9 cellular contexts compared by ENCODE assay signal in genomic region chr15:60649845-60650548, GRCh38.
DNase-seq lines count a peak whose midpoint lies in the region; ATAC-seq and TF ChIP-seq lines count a peak whose summit lies in the region.
"Had no signal": no experiment of that assay in that cellular context is flagged by ENCODE, and none has a peak within 500 bp of the region (broad histone marks: within the 10 kb centered on the region; RNA-seq: fewer than 3 reads in every experiment).

No MANE protein-coding gene starts in this region.

- 65 to 91% methylated on average over 5 to 10 of the region's 10 CpGs for WGBS in endodermal cell (ENCODE audit: insufficient coverage in 1 of 2, insufficient read length in 1 of 2), 2 experiments

- H3K4me1 ChIP-seq in endodermal cell (ENCODE audit: control insufficient read depth, insufficient read depth, low read length), result peaks cover 31% of the 10 kb centered on the region

- no peaks in the 10 kb centered on the region for H3K27me3 Mint-ChIP-seq in T-helper 17 cell
- H3K27me3 Mint-ChIP-seq in endodermal cell (ENCODE audit: insufficient read depth), result no peaks in the 10 kb centered on the region

- H3K9me3 Mint-ChIP-seq in endodermal cell, result no peaks in the 10 kb centered on the region

- H3K9me3 ChIP-seq in T-helper 17 cell (ENCODE audit: control insufficient read depth, low read length, poor library complexity, severe bottlenecking) (no peaks in the 10 kb centered on the region), endodermal cell (ENCODE audit: control insufficient read depth, low read length) (no peaks in the 10 kb centered on the region)
- H3K9me3 ChIP-seq: SJCRH30 had no signal

- H3K27ac Mint-ChIP-seq in T-helper 17 cell, result peak overlapping the region; percentile 94
- H3K27ac Mint-ChIP-seq in endodermal cell, result peak overlapping the region; percentile 13

- H3K36me3 ChIP-seq in endodermal cell (ENCODE audit: control insufficient read depth, insufficient read depth, low read length), result no peaks in the 10 kb centered on the region
- H3K36me3 ChIP-seq: SJCRH30 had no signal

- H3K36me3 Mint-ChIP-seq in T-helper 17 cell (ENCODE audit: low read depth), result no peaks in the 10 kb centered on the region
- no peaks in the 10 kb centered on the region for H3K36me3 Mint-ChIP-seq in endodermal cell (ENCODE audit: low read depth)

- no peaks in the 10 kb centered on the region for H3K27me3 ChIP-seq in endodermal cell (ENCODE audit: control insufficient read depth, insufficient read depth, low read length, poor library complexity, severe bottlenecking)
- H3K27me3 ChIP-seq: SJCRH30 had no signal

- H3K4me3 ChIP-seq in endodermal cell (ENCODE audit: low read length), result no peak overlapping the region
- H3K4me3 ChIP-seq: SJCRH30 had no signal

- H3K4me3 Mint-ChIP-seq in T-helper 17 cell (peak overlapping the region; percentile 87), endodermal cell (no peak overlapping the region)

- peak; percentile 93 to 96 for ATAC-seq in activated CD4-positive, CD25-positive, alpha-beta regulatory T cell treated with anti-CD3 and anti-CD28 coated beads, Interleukin-2, amount 50 U/mL, for 24 hours
- ATAC-seq in T-helper 17 cell, result peak; percentile 91
- ATAC-seq in stimulated activated naive CD8-positive, alpha-beta T cell treated with anti-CD3 and anti-CD28 coated beads, Interleukin-15, Interleukin-2, amounts not matched to agents 100 U/mL and 50 U/mL, for 24 hours, result peak; percentile 84

- H3K4me1 Mint-ChIP-seq in T-helper 17 cell (peaks cover 51% of the 10 kb centered on the region), endodermal cell (peaks cover 66% of the 10 kb centered on the region)

- no peak overlapping the region for H3K27ac ChIP-seq in endodermal cell (ENCODE audit: low read depth, low read length)
- H3K27ac ChIP-seq: SJCRH30 had no signal

- no peak for TF ChIP-seq CTCF in endodermal cell (conservative IDR thresholded peaks at IDR 0.05)

- DNase-seq in activated CD4-positive, CD25-positive, alpha-beta regulatory T cell (lab: John Stamatoyannopoulos, UW), result no peak
- DNase-seq in T-helper 17 cell (peak in 1 of 3 donors; percentile 18), endodermal cell (peak; percentile 76), nucleus accumbens (lab: John Stamatoyannopoulos, UW) (no peak), OCI-M2 (lab: John Stamatoyannopoulos, UW; ENCODE audit: unreplicated experiment) (no peak), NCI-H226 (no peak)
- DNase-seq in stimulated activated naive CD8-positive, alpha-beta T cell treated with anti-CD3 and anti-CD28 coated beads, Interleukin-15, Interleukin-2, amounts not matched to agents 100 U/mL and 50 U/mL, for 24 hours, result peak; percentile 58

- no peak overlapping the region for H3K9ac ChIP-seq in endodermal cell (ENCODE audit: extremely low read depth, low read length, poor library complexity, severe bottlenecking)

Comparison
In these comparisons a context has a peak if more than half of its experiments do, and no peak if none do; other contexts are left out.
1. DNase-seq: peak in endodermal cell (single experiment) and stimulated activated naive CD8-positive, alpha-beta T cell treated with anti-CD3 and anti-CD28 coated beads, Interleukin-15, Interleukin-2, amounts not matched to agents 100 U/mL and 50 U/mL, for 24 hours (single experiment); none in activated CD4-positive, CD25-positive, alpha-beta regulatory T cell (0 of 4), nucleus accumbens (0 of 56), OCI-M2 (single experiment) and NCI-H226 (single experiment).
2. Peak in every context shown above with its lines, with median percentiles within 50 percentile points of each other: ATAC-seq.